Comparison of ENCODE assay signal across 18 cellular contexts in the genomic region with DNA sequence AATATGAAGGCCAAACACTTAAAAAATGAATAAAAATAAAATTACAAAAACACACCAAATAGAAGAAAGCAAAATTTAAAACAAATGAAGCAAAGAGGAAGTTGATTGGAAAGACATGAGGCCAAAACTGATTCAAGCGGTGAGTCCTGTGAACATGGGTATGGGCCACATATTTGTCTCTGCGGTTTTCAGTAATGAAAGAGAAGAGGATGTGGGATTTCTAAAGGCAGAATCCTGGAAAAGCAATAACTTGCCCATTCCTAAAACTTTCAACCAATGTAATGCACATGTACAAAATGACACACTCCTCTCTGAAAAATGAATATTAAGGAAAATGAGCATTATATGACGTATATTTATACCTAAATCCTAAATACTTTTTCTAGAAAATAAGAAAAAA.
DNase-seq lines count a peak whose midpoint lies in the region; ATAC-seq, FAIRE-seq and TF ChIP-seq lines count a peak whose summit lies in the region.
"Had no signal": no experiment of that assay in that cellular context is flagged by ENCODE, and none has a peak within 500 bp of the region (broad histone marks: within the 10 kb centered on the region; RNA-seq: fewer than 3 reads in every experiment).

No MANE protein-coding gene starts in this region.

- no peak for ATAC-seq in GM21447 (IDR thresholded peaks at IDR 0.05; ENCODE audit: unreplicated experiment)
- ATAC-seq in omental fat pad (ENCODE audit: low FRiP score): no peak
- ATAC-seq: CD8-positive, alpha-beta T cell; GM23338; K562 had no signal

- peaks cover 0 to 4% of the 10 kb centered on the region in 2 donors for H3K9me3 ChIP-seq in kidney (ENCODE audit: control insufficient read depth in 1 of 2, low read length in 2 of 2)

- no peaks in the 10 kb centered on the region for H3K36me3 ChIP-seq in kidney (ENCODE audit: control insufficient read depth in 1 of 2, insufficient read depth in 2 of 2, low read length in 2 of 2)

- DNase-seq in AG08395 (ENCODE audit: low spot score): peak; percentile 30
- peak; percentile 60 for DNase-seq in EH (ENCODE audit: low read depth)
- peak; percentile 67 for DNase-seq in HT1080 (ENCODE audit: low read depth)
- peak; percentile 77 for DNase-seq in fibroblast of peridontal ligament (ENCODE audit: extremely low read depth)
- DNase-seq in activated CD4-positive, CD25-positive, alpha-beta regulatory T cell treated with anti-CD3 and anti-CD28 coated beads, Interleukin-2, amount 50 U/mL, for 72 hours: no peak
- DNase-seq in omental fat pad (ENCODE audit: low spot score): no peak
- DNase-seq in kidney: no peak
- DNase-seq: ACHN; CD8-positive, alpha-beta T cell; COR-L47; DND-41; GF-D8; H7 had no signal

- no peak for FAIRE-seq in kidney (lab: Jason Lieb, UNC)
- FAIRE-seq: D721Med, GM18507, K562 had no signal

- H3K27ac ChIP-seq in kidney (ENCODE audit: low read depth in 2 of 2, low read length in 2 of 2): no peak overlapping the region

- H3K4me1 ChIP-seq in kidney (ENCODE audit: control insufficient read depth in 1 of 2, insufficient read depth in 1 of 2, low read depth in 1 of 2, low read length in 2 of 2): peaks cover 2 to 14% of the 10 kb centered on the region in 2 donors

- no peak overlapping the region for H3K9ac ChIP-seq in kidney (ENCODE audit: low read length in 2 of 2)

- TF ChIP-seq CTCF in omental fat pad (IDR thresholded peaks at IDR 0.05) (no peak), kidney (IDR thresholded peaks at IDR 0.05; ENCODE audit: borderline replicate concordance, extremely low read depth, insufficient read depth) (no peak)

- H3K4me3 ChIP-seq in kidney (ENCODE audit: low read length in 2 of 2): no peak overlapping the region
- H3K4me3 ChIP-seq: GM23338, K562 had no signal

- intact Hi-C loops in kidney (cut with DNase I): no loop called here

Comparison
In these comparisons a context has a peak if more than half of its experiments do, and no peak if none do; other contexts are left out.
1. DNase-seq: peak in AG08395 (single experiment), EH (single experiment), HT1080 (single experiment) and fibroblast of peridontal ligament (single experiment); none in activated CD4-positive, CD25-positive, alpha-beta regulatory T cell treated with anti-CD3 and anti-CD28 coated beads, Interleukin-2, amount 50 U/mL, for 72 hours (single experiment), omental fat pad (single experiment) and kidney (single experiment).